In the genomic region with DNA sequence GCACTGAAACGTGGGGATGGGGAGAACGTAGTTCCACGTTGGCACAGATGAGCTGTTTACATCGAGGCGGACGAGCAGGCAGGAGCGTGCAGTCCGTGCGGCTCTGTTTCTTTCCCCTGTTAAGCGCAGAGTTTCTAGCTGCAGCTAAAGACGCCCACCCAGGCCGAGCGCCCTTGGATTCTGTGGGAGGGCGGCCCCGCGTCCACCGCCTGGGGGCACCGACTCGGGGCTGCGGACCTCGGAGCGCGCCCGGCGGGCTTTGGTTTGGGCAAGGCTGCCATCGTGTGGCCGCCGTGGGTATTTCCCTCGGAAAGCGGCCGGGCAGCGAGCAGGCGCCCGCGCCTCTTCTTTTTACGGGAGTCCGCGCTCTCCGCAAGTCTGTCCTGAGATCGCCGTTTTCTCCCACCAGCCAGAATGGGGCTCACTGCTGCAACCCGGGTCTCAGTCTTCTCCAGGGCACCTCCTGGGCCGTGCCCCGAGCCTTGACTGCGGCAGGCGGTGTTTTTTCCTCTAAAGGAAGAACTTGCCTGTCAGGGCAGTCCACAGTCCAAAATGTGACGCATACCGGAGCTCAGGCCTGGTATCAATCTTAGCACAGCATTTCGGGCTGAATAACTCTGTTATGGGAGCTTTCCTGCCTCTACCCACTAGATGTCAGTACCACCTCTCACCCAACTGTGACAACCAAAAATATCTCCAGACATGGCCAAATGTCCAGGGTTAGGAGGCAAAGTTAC, we compare ENCODE assay signal across 8 cellular contexts.
DNase-seq lines count a peak whose midpoint lies in the region; ATAC-seq and TF ChIP-seq lines count a peak whose summit lies in the region.

No MANE protein-coding gene starts in this region.

- intact Hi-C loops in sigmoid colon (cut with DNase I), result loop anchor here (10.0 kb wide), 1 partner anchor 524 kb away; no protein-coding TSS in a partner anchor

- peak; percentile 96 for ATAC-seq in GM21381 (IDR thresholded peaks at IDR 0.05; ENCODE audit: unreplicated experiment)

- H3K4me3 ChIP-seq in astrocyte of the cerebellum (ENCODE audit: low read depth, low read length) (peak overlapping the region; percentile 37), sigmoid colon (peak overlapping the region; percentile 34 to 48 (median 46))

- peak; percentile 65 for TF ChIP-seq CTCF in astrocyte of the cerebellum (IDR thresholded peaks at IDR 0.05; ENCODE audit: low read depth, low read length, missing control alignments)
- peak; percentile 47 to 93 (median 72) for TF ChIP-seq CTCF in sigmoid colon (IDR thresholded peaks at IDR 0.05)

- peaks cover 0 to 19% (median 17%) of the 10 kb centered on the region in 4 donors for H3K4me1 ChIP-seq in sigmoid colon

- no peak for TF ChIP-seq POLR2A in sigmoid colon (IDR thresholded peaks at IDR 0.05)

- no peaks in the 10 kb centered on the region for H3K9me3 ChIP-seq in sigmoid colon

- in situ Hi-C loops in astrocyte of the cerebellum (cut with HindIII; ENCODE audit: low sequenced_read_pairs), result loop anchor here (25.0 kb wide), 1 partner anchor 634 kb away; no protein-coding TSS in a partner anchor

- no peaks in the 10 kb centered on the region for H3K27me3 ChIP-seq in sigmoid colon

- H3K36me3 ChIP-seq in sigmoid colon, result no peaks in the 10 kb centered on the region

- 2 to 3% methylated on average over 49 of the region's 49 CpGs for WGBS in sigmoid colon, 2 donors

- H3K27ac ChIP-seq in sigmoid colon, result peak overlapping the region; percentile 74 to 78 (median 76)

- no peak for TF ChIP-seq EP300 in sigmoid colon (IDR thresholded peaks at IDR 0.05)

- peak; percentile 60 for DNase-seq in DMS53 (lab: John Stamatoyannopoulos, UW)
- DNase-seq in HS-27A (ENCODE audit: low read depth), result peak; percentile 19
- peak; percentile 14 to 40 (median 31) for DNase-seq in T-helper 1 cell
- DNase-seq in astrocyte of the cerebellum (ENCODE audit: low read depth), result peak; percentile 4
- DNase-seq in hypothalamus (lab: John Stamatoyannopoulos, UW), result peak in 46 of 51 donors; percentile 5 to 79 (median 40)
- peak; percentile 85 for DNase-seq in sigmoid colon
- no peak for DNase-seq in NCI-H774 (lab: John Stamatoyannopoulos, UW)
